16 cellular contexts compared by ENCODE assay signal in the genomic region with DNA sequence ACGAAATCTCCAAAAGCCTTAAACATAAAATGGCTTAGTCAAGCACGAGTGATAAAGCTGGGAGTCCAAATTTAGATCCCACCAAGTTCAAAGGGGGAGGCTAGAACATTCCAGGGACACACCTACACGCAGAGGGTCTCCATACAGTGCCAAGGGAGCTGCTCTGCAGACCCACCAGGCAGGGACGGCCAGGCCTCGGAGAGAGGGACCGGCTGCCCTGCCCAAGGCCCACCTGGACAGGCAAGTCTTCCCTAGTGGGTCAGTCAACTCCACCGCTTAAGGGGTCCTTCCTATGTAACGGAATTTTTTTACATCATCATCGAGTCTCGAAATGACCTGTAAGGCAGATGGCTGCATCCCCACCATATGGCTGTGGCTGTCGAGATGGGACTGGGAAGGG. TPM values are rescaled to one million over a fixed set of nuclear protein-coding genes. Genes with fewer than 3 reads are reported as not detected.
DNase-seq lines count a peak whose midpoint lies in the region; ATAC-seq and TF ChIP-seq lines count a peak whose summit lies in the region.
"Had no signal": no experiment of that assay in that cellular context is flagged by ENCODE, and none has a peak within 500 bp of the region (broad histone marks: within the 10 kb centered on the region; RNA-seq: fewer than 3 reads in every experiment).

No MANE protein-coding gene starts in this region.

- H3K9ac ChIP-seq in BLaER1, result peak overlapping the region; percentile 67; the same call in 1 of the 2 replicates
- H3K9ac ChIP-seq: GM23248 had no signal

- peaks cover 66% of the 10 kb centered on the region for H3K4me1 Mint-ChIP-seq in CD8-positive, alpha-beta T cell (ENCODE audit: low read depth)
- H3K4me1 Mint-ChIP-seq in activated CD8-positive, alpha-beta T cell treated with anti-CD3 and anti-CD28 coated beads, Interleukin-2, amount 10 ng/mL, durations not matched to agents 7 days and 5 days (ENCODE audit: low read depth), result peaks cover 81% of the 10 kb centered on the region
- peaks cover 34 to 71% (median 65%) of the 10 kb centered on the region in 7 donors for H3K4me1 Mint-ChIP-seq in naive thymus-derived CD4-positive, alpha-beta T cell

- CTCF ChIA-PET in CD8-positive, alpha-beta T cell (lab: Charles Lee), result interaction anchor here (1.1 to 16.8 kb wide), 4 partner anchors 14 to 47 kb away, joined by 3 to 264 read pairs (median 4); no protein-coding TSS in a partner anchor
- CTCF ChIA-PET in activated CD8-positive, alpha-beta T cell treated with anti-CD3 and anti-CD28 coated beads, Interleukin-2, amount 10 ng/mL, durations not matched to agents 7 days and 5 days (lab: Charles Lee), result interaction anchor here (0.8 to 2.7 kb wide), 5 partner anchors 17 to 325 kb away, joined by 3 to 16 read pairs (median 4); no protein-coding TSS in a partner anchor
- CTCF ChIA-PET in naive thymus-derived CD4-positive, alpha-beta T cell (lab: Charles Lee), result interaction anchor here (1.1 to 1.4 kb wide), 2 partner anchors 46 to 265 kb away, joined by 4 to 5 read pairs; no protein-coding TSS in a partner anchor

- ATAC-seq in CD8-positive, alpha-beta T cell, result no peak
- no peak for ATAC-seq in activated CD8-positive, alpha-beta T cell treated with anti-CD3 and anti-CD28 coated beads, Interleukin-2, amount 10 ng/mL, durations not matched to agents 7 days and 5 days
- no peak for ATAC-seq in naive thymus-derived CD4-positive, alpha-beta T cell

- no peaks in the 10 kb centered on the region for H3K36me3 Mint-ChIP-seq in CD8-positive, alpha-beta T cell
- no peaks in the 10 kb centered on the region for H3K36me3 Mint-ChIP-seq in activated CD8-positive, alpha-beta T cell treated with anti-CD3 and anti-CD28 coated beads, Interleukin-2, amount 10 ng/mL, durations not matched to agents 7 days and 5 days (ENCODE audit: low read depth)
- H3K36me3 Mint-ChIP-seq in naive thymus-derived CD4-positive, alpha-beta T cell, result peaks cover 0 to 9% (median 0%) of the 10 kb centered on the region in 5 donors

- no peak for DNase-seq in CD8-positive, alpha-beta T cell
- DNase-seq in activated CD8-positive, alpha-beta T cell treated with anti-CD3 and anti-CD28 coated beads, Interleukin-2, amount 10 ng/mL, durations not matched to agents 7 days and 5 days, result no peak
- DNase-seq in naive thymus-derived CD4-positive, alpha-beta T cell, result no peak
- DNase-seq in effector CD4-positive, alpha-beta T cell, result no peak
- no peak for DNase-seq in iPS-NIHi7 (ENCODE audit: extremely low spot score)
- DNase-seq in DMS53 treated with DMSO at 0.1 percent for 48 hours (lab: John Stamatoyannopoulos, UW; ENCODE audit: unreplicated experiment), result no peak
- DNase-seq in OCI-M2 (lab: John Stamatoyannopoulos, UW; ENCODE audit: unreplicated experiment), result no peak
- DNase-seq: caudate nucleus, foreskin fibroblast, GM23248, NCI-H446 treated with DMSO at 0.1 percent for 48 hours had no signal

- peaks cover 13% of the 10 kb centered on the region for H3K27me3 Mint-ChIP-seq in CD8-positive, alpha-beta T cell (ENCODE audit: low read depth)
- peaks cover 17% of the 10 kb centered on the region for H3K27me3 Mint-ChIP-seq in activated CD8-positive, alpha-beta T cell treated with anti-CD3 and anti-CD28 coated beads, Interleukin-2, amount 10 ng/mL, durations not matched to agents 7 days and 5 days (ENCODE audit: low read depth)
- peaks cover 0 to 10% (median 4%) of the 10 kb centered on the region in 5 donors for H3K27me3 Mint-ChIP-seq in naive thymus-derived CD4-positive, alpha-beta T cell

- POLR2A ChIA-PET in CD8-positive, alpha-beta T cell (lab: Charles Lee), result no interaction called here
- POLR2A ChIA-PET in activated CD8-positive, alpha-beta T cell treated with anti-CD3 and anti-CD28 coated beads, Interleukin-2, amount 10 ng/mL, durations not matched to agents 7 days and 5 days (lab: Charles Lee), result no interaction called here
- POLR2A ChIA-PET in naive thymus-derived CD4-positive, alpha-beta T cell (lab: Charles Lee), result interaction anchor here (0.5 to 1.4 kb wide), 3 partner anchors 17 to 47 kb away, joined by 3 to 5 read pairs (median 4); no protein-coding TSS in a partner anchor

- H3K36me3 ChIP-seq in BLaER1, result peaks cover 17% of the 10 kb centered on the region; the same call in 1 of the 2 replicates
- H3K36me3 ChIP-seq in CD8-positive, alpha-beta T cell (ENCODE audit: insufficient read depth, low read length), result no peaks in the 10 kb centered on the region
- H3K36me3 ChIP-seq in naive thymus-derived CD4-positive, alpha-beta T cell (ENCODE audit: control insufficient read depth in 2 of 3, insufficient read depth in 3 of 3, low read length in 3 of 3), result no peaks in the 10 kb centered on the region
- H3K36me3 ChIP-seq: SJCRH30 had no signal

- intact Hi-C loops in CD8-positive, alpha-beta T cell (cut with DNase I, micrococcal nuclease), result loop anchor here (5.0 to 10.0 kb wide), 3 partner anchors 126 to 782 kb away; a partner anchor contains a TSS
- intact Hi-C loops in naive thymus-derived CD4-positive, alpha-beta T cell (cut with micrococcal nuclease), result loop anchor here in 1 of 2 donors (2.0 to 5.0 kb wide), 2 partner anchors 18 to 126 kb away; a partner anchor contains a TSS

- H3K27me3 ChIP-seq in BLaER1, result no peaks in the 10 kb centered on the region
- H3K27me3 ChIP-seq in CD8-positive, alpha-beta T cell (ENCODE audit: insufficient read depth, low read length), result peaks cover 4% of the 10 kb centered on the region
- no peaks in the 10 kb centered on the region for H3K27me3 ChIP-seq in naive thymus-derived CD4-positive, alpha-beta T cell (ENCODE audit: control insufficient read depth in 2 of 2, insufficient read depth in 2 of 2, low read length in 2 of 2)
- H3K27me3 ChIP-seq: left lung, SJCRH30, testis had no signal

- H3K27ac Mint-ChIP-seq in CD8-positive, alpha-beta T cell, result peak overlapping the region; percentile 57
- H3K27ac Mint-ChIP-seq in activated CD8-positive, alpha-beta T cell treated with anti-CD3 and anti-CD28 coated beads, Interleukin-2, amount 10 ng/mL, durations not matched to agents 7 days and 5 days, result no peak overlapping the region
- H3K27ac Mint-ChIP-seq in naive thymus-derived CD4-positive, alpha-beta T cell, result peak overlapping the region in 8 of 9 donors; percentile 38 to 93 (median 80)

- no peak for TF ChIP-seq CTCF in CD8-positive, alpha-beta T cell (IDR thresholded peaks at IDR 0.05)

- H3K4me2 ChIP-seq in BLaER1, result peak overlapping the region; percentile 94

- no peaks in the 10 kb centered on the region for H3K9me3 Mint-ChIP-seq in CD8-positive, alpha-beta T cell
- no peaks in the 10 kb centered on the region for H3K9me3 Mint-ChIP-seq in activated CD8-positive, alpha-beta T cell treated with anti-CD3 and anti-CD28 coated beads, Interleukin-2, amount 10 ng/mL, durations not matched to agents 7 days and 5 days (ENCODE audit: insufficient read depth)
- no peaks in the 10 kb centered on the region for H3K9me3 Mint-ChIP-seq in naive thymus-derived CD4-positive, alpha-beta T cell

- H3K4me1 ChIP-seq in BLaER1, result peaks cover 100% of the 10 kb centered on the region
- H3K4me1 ChIP-seq in CD8-positive, alpha-beta T cell (ENCODE audit: insufficient read depth, low read length), result peaks cover 59% of the 10 kb centered on the region
- peaks cover 26 to 44% of the 10 kb centered on the region in 2 donors for H3K4me1 ChIP-seq in naive thymus-derived CD4-positive, alpha-beta T cell (ENCODE audit: control insufficient read depth in 2 of 2, insufficient read depth in 2 of 2, low read length in 2 of 2)

- H3K9me3 ChIP-seq in BLaER1, result no peaks in the 10 kb centered on the region
- H3K9me3 ChIP-seq in CD8-positive, alpha-beta T cell (ENCODE audit: low read length), result no peaks in the 10 kb centered on the region
- no peaks in the 10 kb centered on the region for H3K9me3 ChIP-seq in naive thymus-derived CD4-positive, alpha-beta T cell (ENCODE audit: control insufficient read depth in 2 of 3, low read length in 3 of 3)
- H3K9me3 ChIP-seq: left lung, SJCRH30, testis had no signal

- H3K4me3 ChIP-seq in BLaER1, result peak overlapping the region; percentile 52
- no peak overlapping the region for H3K4me3 ChIP-seq in CD8-positive, alpha-beta T cell (ENCODE audit: low read depth, low read length)
- H3K4me3 ChIP-seq in naive thymus-derived CD4-positive, alpha-beta T cell (ENCODE audit: low read length), result no peak overlapping the region
- H3K4me3 ChIP-seq: GM23248, left lung, testis had no signal

- no peak overlapping the region for H3K4me3 Mint-ChIP-seq in CD8-positive, alpha-beta T cell
- peak overlapping the region; percentile 47 for H3K4me3 Mint-ChIP-seq in activated CD8-positive, alpha-beta T cell treated with anti-CD3 and anti-CD28 coated beads, Interleukin-2, amount 10 ng/mL, durations not matched to agents 7 days and 5 days
- peak overlapping the region; percentile 32 to 84 (median 70) for H3K4me3 Mint-ChIP-seq in naive thymus-derived CD4-positive, alpha-beta T cell

- H3K27ac ChIP-seq in BLaER1, result peak overlapping the region; percentile 78
- H3K27ac ChIP-seq in CD8-positive, alpha-beta T cell (ENCODE audit: low read depth, low read length), result no peak overlapping the region
- no peak overlapping the region for H3K27ac ChIP-seq in naive thymus-derived CD4-positive, alpha-beta T cell (ENCODE audit: low read depth, low read length)
- H3K27ac ChIP-seq: GM23248, left lung had no signal

- H4K20me1 ChIP-seq in BLaER1, result no peaks in the 10 kb centered on the region

RNA-seq across cellular contexts. Expression of a gene that starts 28.5 kb away (rescaled TPM):
- under 1 TPM; 0.47 to 0.54 TPM for total RNA-seq in CD8-positive, alpha-beta T cell
- total RNA-seq in activated CD8-positive, alpha-beta T cell treated with anti-CD3 and anti-CD28 coated beads, Interleukin-2, amount 10 ng/mL, durations not matched to agents 7 days and 5 days, result not detected
- total RNA-seq in naive thymus-derived CD4-positive, alpha-beta T cell, result 1 to 10 TPM in 1 of 5 experiments, under 1 TPM in 4; 0.07 to 2.4 (median 0.80) TPM
- polyA plus RNA-seq in naive thymus-derived CD4-positive, alpha-beta T cell, result under 1 TPM; 0.07 to 0.13 TPM
- total RNA-seq: activated CD8-positive, alpha-beta memory T cell treated with anti-CD3 and anti-CD28 coated beads for 36 hours had no signal
